20 cellular contexts compared by ENCODE assay signal in the genomic region with DNA sequence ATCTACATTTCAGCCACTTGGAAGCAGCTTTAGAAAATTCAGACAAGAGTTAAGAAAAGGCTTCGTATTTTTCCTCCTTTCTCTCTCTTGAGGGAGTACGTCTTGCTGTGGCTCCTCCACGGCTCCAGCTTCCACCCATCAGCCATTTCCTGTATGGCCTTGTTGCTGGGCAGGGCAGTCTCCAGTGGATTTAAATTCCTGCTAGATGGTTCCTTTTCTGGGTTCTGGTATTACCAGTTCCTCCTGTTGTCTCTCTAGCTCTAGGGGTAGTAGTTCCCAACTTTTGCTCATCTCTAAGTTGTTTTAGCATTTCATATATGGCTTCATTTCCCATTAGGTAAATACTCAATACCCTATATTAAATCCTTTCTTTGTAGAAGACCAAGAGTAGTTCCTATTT.
A peak's percentile ranks its signal among the peaks of the same experiment; 100 is the strongest.
DNase-seq lines count a peak whose midpoint lies in the region; ATAC-seq and TF ChIP-seq lines count a peak whose summit lies in the region.
"Had no signal": no experiment of that assay in that cellular context is flagged by ENCODE, and none has a peak within 500 bp of the region (broad histone marks: within the 10 kb centered on the region; RNA-seq: fewer than 3 reads in every experiment).

No MANE protein-coding gene starts in this region.

- H3K4me1 Mint-ChIP-seq in neural progenitor cell: no peaks in the 10 kb centered on the region
- H3K4me1 Mint-ChIP-seq: B cell; CD4-positive, CD25-positive, alpha-beta regulatory T cell; H9 had no signal

- H3K23ac ChIP-seq in trophoblast cell (ENCODE audit: low read length): no peak overlapping the region

- H3K9me3 Mint-ChIP-seq in neural progenitor cell: no peaks in the 10 kb centered on the region
- H3K9me3 Mint-ChIP-seq: CD8-positive, alpha-beta T cell; H9 had no signal

- H3K4me1 ChIP-seq in neural progenitor cell: no peaks in the 10 kb centered on the region
- H3K4me1 ChIP-seq in trophoblast cell (ENCODE audit: control insufficient read depth in 1 of 2, insufficient read depth in 2 of 2, low read length in 2 of 2): no peaks in the 10 kb centered on the region
- H3K4me1 ChIP-seq: BLaER1, Caco-2 had no signal

- H3K79me1 ChIP-seq in trophoblast cell (ENCODE audit: low read length): no peaks in the 10 kb centered on the region

- no peak overlapping the region for H2AK5ac ChIP-seq in trophoblast cell (ENCODE audit: low read length)

- H3K79me2 ChIP-seq in neural progenitor cell (ENCODE audit: low read depth) (no peaks in the 10 kb centered on the region), trophoblast cell (ENCODE audit: control insufficient read depth, insufficient read depth, low read length, poor library complexity) (no peaks in the 10 kb centered on the region)

- peak overlapping the region; percentile 58 for H2BK12ac ChIP-seq in trophoblast cell (ENCODE audit: low read length)

- no peak for TF ChIP-seq CTCF in neural progenitor cell (IDR thresholded peaks at IDR 0.05)

- H2BK5ac ChIP-seq in trophoblast cell (ENCODE audit: low read depth, low read length, poor library complexity): no peak overlapping the region

- no peaks in the 10 kb centered on the region for H4K20me1 ChIP-seq in neural progenitor cell (ENCODE audit: low read depth)
- H4K20me1 ChIP-seq: BLaER1 had no signal

- H3K27me3 ChIP-seq in neural progenitor cell: no peaks in the 10 kb centered on the region
- no peaks in the 10 kb centered on the region for H3K27me3 ChIP-seq in trophoblast cell (ENCODE audit: insufficient read depth, low read length)
- H3K27me3 ChIP-seq: BLaER1 had no signal

- H2BK120ac ChIP-seq in trophoblast cell (ENCODE audit: insufficient read depth, low read length, poor library complexity): no peak overlapping the region

- H3K9me3 ChIP-seq in neural progenitor cell (ENCODE audit: low read depth) (no peaks in the 10 kb centered on the region), trophoblast cell (ENCODE audit: insufficient read depth, low read depth, low read length) (no peaks in the 10 kb centered on the region)
- H3K9me3 ChIP-seq: BLaER1, Caco-2 had no signal

- H3K36me3 ChIP-seq in neural progenitor cell (no peaks in the 10 kb centered on the region), trophoblast cell (ENCODE audit: control insufficient read depth in 1 of 2, insufficient read depth in 2 of 2, low read length in 2 of 2) (no peaks in the 10 kb centered on the region)
- H3K36me3 ChIP-seq: BLaER1 had no signal

- no peak overlapping the region for H3K18ac ChIP-seq in trophoblast cell (ENCODE audit: low read length)

- H3K14ac ChIP-seq in trophoblast cell (ENCODE audit: low read length): no peak overlapping the region

- no peak overlapping the region for H4K91ac ChIP-seq in trophoblast cell (ENCODE audit: low read depth, low read length)

- ATAC-seq in esophagus mucosa: peak; percentile 79
- ATAC-seq: CD8-positive, alpha-beta T cell; GM12878; HCT116 had no signal

- H3K4me3 Mint-ChIP-seq in neural progenitor cell: no peak overlapping the region
- H3K4me3 Mint-ChIP-seq: B cell; CD4-positive, CD25-positive, alpha-beta regulatory T cell; CD8-positive, alpha-beta T cell; H9 had no signal

- no peak overlapping the region for H3K9ac ChIP-seq in neural progenitor cell
- H3K9ac ChIP-seq in trophoblast cell (ENCODE audit: low read length): no peak overlapping the region
- H3K9ac ChIP-seq: BLaER1 had no signal

- no peak overlapping the region for H3K4ac ChIP-seq in trophoblast cell (ENCODE audit: low read depth, low read length)

- WGBS in trophoblast cell (ENCODE audit: extremely low coverage, insufficient coverage, insufficient read length): no CpG with 5 or more reads among the region's 3 CpGs

- H3K27ac Mint-ChIP-seq in neural progenitor cell: no peak overlapping the region
- H3K27ac Mint-ChIP-seq: B cell; CD4-positive, CD25-positive, alpha-beta regulatory T cell; CD8-positive, alpha-beta T cell; H9 had no signal

- H2AFZ ChIP-seq in neural progenitor cell (replicated peaks) (peak overlapping the region; percentile 63), trophoblast cell (ENCODE audit: insufficient read depth, low read length, poor library complexity) (no peak overlapping the region)

- no peak overlapping the region for H3K27ac ChIP-seq in neural progenitor cell
- no peak overlapping the region for H3K27ac ChIP-seq in trophoblast cell (ENCODE audit: low read depth, low read length)
- H3K27ac ChIP-seq: BLaER1, C4-2B had no signal

- no peak overlapping the region for H3K4me2 ChIP-seq in neural progenitor cell
- H3K4me2 ChIP-seq in trophoblast cell (ENCODE audit: low read length): no peak overlapping the region
- H3K4me2 ChIP-seq: BLaER1 had no signal

- DNase-seq in UCSD-AML1 (lab: John Stamatoyannopoulos, UW; ENCODE audit: unreplicated experiment) (peak; percentile 4), neural progenitor cell (ENCODE audit: low spot score) (no peak), trophoblast cell (no peak), glomerular visceral epithelial cell (ENCODE audit: extremely low spot score) (no peak), AG08395 (ENCODE audit: low spot score) (no peak), SKM-1 (lab: John Stamatoyannopoulos, UW; ENCODE audit: unreplicated experiment) (no peak), NCI-H2081 treated with DMSO at 0.1 percent for 48 hours (lab: John Stamatoyannopoulos, UW) (no peak)
- DNase-seq: Caco-2; CD4-positive, CD25-positive, alpha-beta regulatory T cell; CD8-positive, alpha-beta T cell; DMS153; DND-41; GDM1; H9 had no signal

- H3K36me3 Mint-ChIP-seq in neural progenitor cell: no peaks in the 10 kb centered on the region
- H3K36me3 Mint-ChIP-seq: CD4-positive, CD25-positive, alpha-beta regulatory T cell; CD8-positive, alpha-beta T cell had no signal

- H4K12ac ChIP-seq in trophoblast cell (ENCODE audit: low read depth, low read length): peak overlapping the region; percentile 43

- H3K4me3 ChIP-seq in neural progenitor cell: no peak overlapping the region
- no peak overlapping the region for H3K4me3 ChIP-seq in trophoblast cell (ENCODE audit: low read depth, low read length)
- H3K4me3 ChIP-seq: BLaER1, GM12878 had no signal

- H4K8ac ChIP-seq in trophoblast cell (ENCODE audit: low read depth, low read length): peak overlapping the region; percentile 38

- no peaks in the 10 kb centered on the region for H3F3A ChIP-seq in neural progenitor cell (ENCODE audit: low read depth)

- no peaks in the 10 kb centered on the region for H3K27me3 Mint-ChIP-seq in neural progenitor cell (ENCODE audit: insufficient read depth, low read depth)
- H3K27me3 Mint-ChIP-seq: B cell; CD4-positive, CD25-positive, alpha-beta regulatory T cell had no signal
